ENCODE assay signal across 12 cellular contexts in genomic region chr2:158011055-158011771, GRCh38.
A peak's percentile ranks its signal among the peaks of the same experiment; 100 is the strongest.
DNase-seq lines count a peak whose midpoint lies in the region; ATAC-seq, FAIRE-seq and TF ChIP-seq lines count a peak whose summit lies in the region.
"Had no signal": no experiment of that assay in that cellular context is flagged by ENCODE, and none has a peak within 500 bp of the region (broad histone marks: within the 10 kb centered on the region; RNA-seq: fewer than 3 reads in every experiment).

No MANE protein-coding gene starts in this region.

- no peak overlapping the region for H3K27ac ChIP-seq in gastrocnemius medialis
- H3K27ac ChIP-seq: 22Rv1, body of pancreas, thoracic aorta had no signal

- no peak overlapping the region for H3K4me3 ChIP-seq in bronchial epithelial cell (ENCODE audit: low read depth, low read length)
- H3K4me3 ChIP-seq in gastrocnemius medialis = no peak overlapping the region
- H3K4me3 ChIP-seq: body of pancreas, thoracic aorta had no signal

- ATAC-seq in HG03025 (IDR thresholded peaks at IDR 0.05; ENCODE audit: low FRiP score, unreplicated experiment) = no peak
- ATAC-seq in gastrocnemius medialis = no peak

- TF ChIP-seq POLR2A in gastrocnemius medialis (IDR thresholded peaks at IDR 0.05) = no peak

- peaks cover 4 to 6% of the 10 kb centered on the region in 2 donors for H3K4me1 ChIP-seq in gastrocnemius medialis

- no peaks in the 10 kb centered on the region for H3K9me3 ChIP-seq in gastrocnemius medialis
- H3K9me3 ChIP-seq: body of pancreas, thoracic aorta had no signal

- intact Hi-C loops in gastrocnemius medialis (cut with DNase I; ENCODE audit: low total_unique reads) = no loop called here

- FAIRE-seq in bronchial epithelial cell (lab: Jason Lieb, UNC) = peak; percentile 96

- H3K27me3 ChIP-seq in bronchial epithelial cell (ENCODE audit: control insufficient read depth, insufficient read depth, low read length) (no peaks in the 10 kb centered on the region), gastrocnemius medialis (no peaks in the 10 kb centered on the region)
- H3K27me3 ChIP-seq: body of pancreas had no signal

- in situ Hi-C loops in gastrocnemius medialis (cut with MboI; ENCODE audit: low sequenced_read_pairs in 4 of 4) = loop anchor here in 3 of 4 donors (5.0 to 25.0 kb wide), 5 partner anchors 234 to 699 kb away; partner anchors contain the start of gene ERMN (in 2 of the 3)

- H3K36me3 ChIP-seq in bronchial epithelial cell (ENCODE audit: control insufficient read depth, insufficient read depth, low read length) (no peaks in the 10 kb centered on the region), gastrocnemius medialis (no peaks in the 10 kb centered on the region)
- H3K36me3 ChIP-seq: thoracic aorta had no signal

- TF ChIP-seq CTCF in bronchial epithelial cell (IDR thresholded peaks at IDR 0.05; ENCODE audit: insufficient read depth, low read length, severe bottlenecking) = no peak
- no peak for TF ChIP-seq CTCF in gastrocnemius medialis (IDR thresholded peaks at IDR 0.05 in 4 of 5, conservative IDR thresholded peaks at IDR 0.05 in 1 of 5)

- DNase-seq in DMS53 (lab: John Stamatoyannopoulos, UW) (peak; percentile 30), DMS53 treated with DMSO at 0.1 percent for 48 hours (lab: John Stamatoyannopoulos, UW; ENCODE audit: unreplicated experiment) (no peak), NCI-H226 (peak; percentile 64), bronchial epithelial cell (ENCODE audit: low read depth) (peak; percentile 96), lung microvascular endothelial cell (ENCODE audit: low read depth in 2 of 2) (peak; percentile 5 to 64), pons (ENCODE audit: low spot score) (no peak), gastrocnemius medialis (no peak)
- DNase-seq: body of pancreas, naive B cell had no signal

Comparison
In these comparisons a context has a peak if more than half of its experiments do, and no peak if none do; other contexts are left out.
1. DNase-seq: peak in DMS53 (single experiment), NCI-H226 (single experiment), bronchial epithelial cell (single experiment) and lung microvascular endothelial cell (2 of 2); none in DMS53 treated with DMSO at 0.1 percent for 48 hours (single experiment), pons (single experiment) and gastrocnemius medialis (0 of 2).